Comparison of ENCODE assay signal across 1 cellular context in genomic region chr19:42601811-42602443, GRCh38.
TF ChIP-seq lines count a peak whose summit lies in the region.

No MANE protein-coding gene starts in this region.

TF ChIP-seq in HepG2, 621 proteins besides CTCF, POLR2A, EP300 and RAD21 (continued from another document and continues in another):
- TF ChIP-seq TFDP1 (CRISPR knock-in tag; IDR thresholded peaks at IDR 0.05; ENCODE audit: borderline replicate concordance) (no peak), ZBTB26 (CRISPR knock-in tag; IDR thresholded peaks at IDR 0.05; ENCODE audit: borderline replicate concordance) (peak; percentile 77), ZNF317 (CRISPR knock-in tag; IDR thresholded peaks at IDR 0.05) (no peak), IKZF4 (CRISPR knock-in tag; IDR thresholded peaks at IDR 0.05; ENCODE audit: borderline replicate concordance, low read depth, not compliant biosample characterization) (peak; percentile 53), ZBTB8A (CRISPR knock-in tag; IDR thresholded peaks at IDR 0.05; ENCODE audit: borderline replicate concordance, low read depth) (no peak), TARDBP (CRISPR knock-in tag; IDR thresholded peaks at IDR 0.05) (no peak), ZMAT5 (CRISPR knock-in tag; IDR thresholded peaks at IDR 0.05; ENCODE audit: borderline replicate concordance, low read depth) (no peak), ZNF784 (CRISPR knock-in tag; IDR thresholded peaks at IDR 0.05; ENCODE audit: borderline replicate concordance) (no peak), TBX3 (IDR thresholded peaks at IDR 0.05; ENCODE audit: borderline replicate concordance) (no peak), DBP (CRISPR knock-in tag; IDR thresholded peaks at IDR 0.05; ENCODE audit: not compliant biosample characterization) (no peak), NR2F1 (CRISPR knock-in tag; IDR thresholded peaks at IDR 0.05) (no peak), SRSF4 (IDR thresholded peaks at IDR 0.05; ENCODE audit: low read depth, low read length, poor library complexity, severe bottlenecking) (no peak), ZNF10 (CRISPR knock-in tag; IDR thresholded peaks at IDR 0.05; ENCODE audit: borderline replicate concordance, low read depth) (no peak), CHD2 (IDR thresholded peaks at IDR 0.05; ENCODE audit: low read depth, low read length) (no peak), YEATS2 (CRISPR knock-in tag; IDR thresholded peaks at IDR 0.05; ENCODE audit: borderline replicate concordance) (no peak), NR0B2 (CRISPR knock-in tag; IDR thresholded peaks at IDR 0.05) (no peak), ZNF12 (CRISPR knock-in tag; IDR thresholded peaks at IDR 0.05) (no peak), HHEX (CRISPR knock-in tag; IDR thresholded peaks at IDR 0.05) (no peak), PPARG (CRISPR knock-in tag; conservative IDR thresholded peaks at IDR 0.05) (0 out of 2 replicates have a peak, but pooled peaks have one; percentile 17), JUNB (CRISPR knock-in tag; IDR thresholded peaks at IDR 0.05; ENCODE audit: borderline replicate concordance) (0 out of 2 replicates have a peak, but pooled peaks have one; percentile 40), KDM5A (IDR thresholded peaks at IDR 0.05; ENCODE audit: borderline replicate concordance, low read length) (no peak), SIN3A (IDR thresholded peaks at IDR 0.05; ENCODE audit: borderline replicate concordance, low read depth, low read length) (no peak), ZNF589 (CRISPR knock-in tag; conservative IDR thresholded peaks at IDR 0.05) (0 out of 2 replicates have a peak, but pooled peaks have one; percentile 35), HOXA5 (CRISPR knock-in tag; IDR thresholded peaks at IDR 0.05) (no peak), ZSCAN25 (CRISPR knock-in tag; IDR thresholded peaks at IDR 0.05) (no peak), ZNF619 (CRISPR knock-in tag; IDR thresholded peaks at IDR 0.05) (no peak), ATF2 (CRISPR knock-in tag; IDR thresholded peaks at IDR 0.05) (no peak), FOXP1 (IDR thresholded peaks at IDR 0.05) (no peak), FOXP1 (CRISPR knock-in tag; IDR thresholded peaks at IDR 0.05) (no peak), ZNF343 (CRISPR knock-in tag; IDR thresholded peaks at IDR 0.05) (no peak), RARA (CRISPR knock-in tag; IDR thresholded peaks at IDR 0.05) (peak; percentile 15; the same call in 1 of the 2 replicates), ZNF263 (CRISPR knock-in tag; IDR thresholded peaks at IDR 0.05) (peak; percentile 48; the same call in 1 of the 2 replicates), ZNF136 (CRISPR knock-in tag; IDR thresholded peaks at IDR 0.05; ENCODE audit: low read depth) (no peak), KAT7 (CRISPR knock-in tag; IDR thresholded peaks at IDR 0.05; ENCODE audit: borderline replicate concordance) (no peak), KLF9 (CRISPR knock-in tag; IDR thresholded peaks at IDR 0.05; ENCODE audit: low read depth) (no peak), ZBTB33 (CRISPR knock-in tag; IDR thresholded peaks at IDR 0.05) (no peak), ZNF318 (CRISPR knock-in tag; IDR thresholded peaks at IDR 0.05) (no peak), ZNF552 (CRISPR knock-in tag; IDR thresholded peaks at IDR 0.05; ENCODE audit: borderline replicate concordance) (no peak), DZIP1 (CRISPR knock-in tag; IDR thresholded peaks at IDR 0.05) (no peak), RBM39 (IDR thresholded peaks at IDR 0.05; ENCODE audit: low read depth, low read length, poor library complexity, severe bottlenecking) (no peak), MAFF (IDR thresholded peaks at IDR 0.05; ENCODE audit: low read depth, low read length) (no peak), RBAK (CRISPR knock-in tag; IDR thresholded peaks at IDR 0.05) (no peak), POLR2AphosphoS2 (IDR thresholded peaks at IDR 0.05; ENCODE audit: low read depth, low read length) (no peak), KLF12 (CRISPR knock-in tag; IDR thresholded peaks at IDR 0.05; ENCODE audit: borderline replicate concordance) (no peak), ZNF383 (CRISPR knock-in tag; IDR thresholded peaks at IDR 0.05; ENCODE audit: borderline replicate concordance) (no peak), ZNF350 (CRISPR knock-in tag; IDR thresholded peaks at IDR 0.05; ENCODE audit: borderline replicate concordance, low read depth) (no peak), SUZ12 (IDR thresholded peaks at IDR 0.05; ENCODE audit: low read depth, low read length) (no peak), SIX1 (CRISPR knock-in tag; IDR thresholded peaks at IDR 0.05; ENCODE audit: borderline replicate concordance) (no peak)
